Comparison of ENCODE assay signal across 8 cellular contexts in the genomic region with DNA sequence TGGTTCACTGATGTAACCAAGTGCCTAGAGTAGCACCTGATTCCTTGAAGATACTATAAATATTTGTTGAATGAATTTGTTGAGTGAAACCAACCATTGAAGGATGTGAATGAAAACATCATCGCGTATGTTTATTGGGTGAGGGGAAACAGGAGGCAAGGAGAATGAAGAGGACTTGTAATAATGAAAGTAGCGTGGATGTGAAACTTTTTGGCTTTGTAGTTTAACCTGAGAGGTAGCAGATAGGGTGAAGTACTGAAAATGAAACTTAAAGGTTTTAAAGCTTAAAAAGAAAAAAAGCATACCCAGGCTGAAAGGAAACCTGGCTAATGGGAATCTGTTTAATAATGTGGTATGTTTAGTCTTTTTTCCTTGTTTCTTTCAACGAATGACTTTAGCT. TPM values are rescaled to one million over a fixed set of nuclear protein-coding genes. Genes with fewer than 3 reads are reported as not detected.
DNase-seq lines count a peak whose midpoint lies in the region; ATAC-seq and TF ChIP-seq lines count a peak whose summit lies in the region.

No MANE protein-coding gene starts in this region.

- H3K9me3 ChIP-seq in KOPT-K1 (ENCODE audit: insufficient read depth, low read length, poor library complexity, severe bottlenecking) (no peaks in the 10 kb centered on the region), adrenal gland (replicated peaks in 1 of 3) (no peaks in the 10 kb centered on the region)

- no peak for TF ChIP-seq POLR2A in adrenal gland (IDR thresholded peaks at IDR 0.05)

- H3K4me1 ChIP-seq in adrenal gland (replicated peaks in 1 of 2): peaks cover 19 to 43% of the 10 kb centered on the region in 2 donors

- WGBS in adrenal gland, 4 donors: 62 to 69% (median 67%) methylated on average over 4 of the region's 4 CpGs

- H3K36me3 ChIP-seq in KOPT-K1 (ENCODE audit: insufficient read depth, low read length) (no peaks in the 10 kb centered on the region), adrenal gland (replicated peaks in 1 of 2) (no peaks in the 10 kb centered on the region)

- no peak overlapping the region for H3K4me3 Mint-ChIP-seq in activated naive CD4-positive, alpha-beta T cell treated with anti-CD3 and anti-CD28 coated beads for 36 hours
- H3K4me3 Mint-ChIP-seq in stimulated activated memory B cell treated with anti-CD40 and anti-IgM and Interleukin-4, amounts not matched to agents 10 μg/mL and 1 μg/mL and 100 μg/mL, for 72 hours: peak overlapping the region; percentile 27

- H3K9me3 Mint-ChIP-seq in activated naive CD4-positive, alpha-beta T cell treated with anti-CD3 and anti-CD28 coated beads for 36 hours: no peaks in the 10 kb centered on the region
- no peaks in the 10 kb centered on the region for H3K9me3 Mint-ChIP-seq in stimulated activated memory B cell treated with anti-CD40 and anti-IgM and Interleukin-4, amounts not matched to agents 10 μg/mL and 1 μg/mL and 100 μg/mL, for 72 hours

- no peaks in the 10 kb centered on the region for H3K27me3 ChIP-seq in adrenal gland

- no peaks in the 10 kb centered on the region for H3K27me3 Mint-ChIP-seq in activated naive CD4-positive, alpha-beta T cell treated with anti-CD3 and anti-CD28 coated beads for 36 hours (ENCODE audit: low read depth)
- no peaks in the 10 kb centered on the region for H3K27me3 Mint-ChIP-seq in stimulated activated memory B cell treated with anti-CD40 and anti-IgM and Interleukin-4, amounts not matched to agents 10 μg/mL and 1 μg/mL and 100 μg/mL, for 72 hours

- peak overlapping the region; percentile 11 for H3K27ac Mint-ChIP-seq in activated naive CD4-positive, alpha-beta T cell treated with anti-CD3 and anti-CD28 coated beads for 36 hours
- H3K27ac Mint-ChIP-seq in stimulated activated memory B cell treated with anti-CD40 and anti-IgM and Interleukin-4, amounts not matched to agents 10 μg/mL and 1 μg/mL and 100 μg/mL, for 72 hours: peak overlapping the region; percentile 83

- peak; percentile 64 for ATAC-seq in HG02623 (IDR thresholded peaks at IDR 0.05; ENCODE audit: unreplicated experiment)
- ATAC-seq in stimulated activated memory B cell treated with anti-CD40 and anti-IgM and Interleukin-4, amounts not matched to agents 10 μg/mL and 1 μg/mL and 100 μg/mL, for 72 hours: peak; percentile 80

- TF ChIP-seq CTCF in adrenal gland (IDR thresholded peaks at IDR 0.05): no peak

- H3K4me1 Mint-ChIP-seq in activated naive CD4-positive, alpha-beta T cell treated with anti-CD3 and anti-CD28 coated beads for 36 hours (ENCODE audit: low read depth): peaks cover 74% of the 10 kb centered on the region
- H3K4me1 Mint-ChIP-seq in stimulated activated memory B cell treated with anti-CD40 and anti-IgM and Interleukin-4, amounts not matched to agents 10 μg/mL and 1 μg/mL and 100 μg/mL, for 72 hours: peaks cover 71% of the 10 kb centered on the region

- intact Hi-C loops in activated naive CD4-positive, alpha-beta T cell treated with anti-CD3 and anti-CD28 coated beads for 36 hours (cut with micrococcal nuclease): loop anchor here (1.0 to 5.0 kb wide), 11 partner anchors 8 to 1049 kb away; a partner anchor contains a TSS
- intact Hi-C loops in adrenal gland (cut with DNase I): no loop called here

- DNase-seq in activated naive CD4-positive, alpha-beta T cell treated with anti-CD3 and anti-CD28 coated beads for 36 hours: no peak
- DNase-seq in activated naive CD4-positive, alpha-beta T cell treated with Interleukin-2 at 50 U/mL for 16 hours: no peak
- DNase-seq in pons (ENCODE audit: low spot score) (no peak), HK-2 (ENCODE audit: unreplicated experiment) (no peak), adrenal gland (no peak)

- no peak overlapping the region for H3K4me3 ChIP-seq in adrenal gland

- peaks cover 2% of the 10 kb centered on the region for H3K36me3 Mint-ChIP-seq in activated naive CD4-positive, alpha-beta T cell treated with anti-CD3 and anti-CD28 coated beads for 36 hours (ENCODE audit: low read depth)
- H3K36me3 Mint-ChIP-seq in stimulated activated memory B cell treated with anti-CD40 and anti-IgM and Interleukin-4, amounts not matched to agents 10 μg/mL and 1 μg/mL and 100 μg/mL, for 72 hours: no peaks in the 10 kb centered on the region

- CTCF ChIA-PET in activated naive CD4-positive, alpha-beta T cell treated with anti-CD3 and anti-CD28 coated beads for 36 hours (lab: Charles Lee): interaction anchor here (0.9 kb wide), 1 partner anchor 101 kb away, joined by 3 read pairs; no protein-coding TSS in a partner anchor

- H3K27ac ChIP-seq in KOPT-K1 (ENCODE audit: low read depth, low read length, poor library complexity, severe bottlenecking) (peak overlapping the region; percentile 46), adrenal gland (no peak overlapping the region)

RNA-seq across cellular contexts. Expression of a gene that starts 5.2 kb away (rescaled TPM):
- total RNA-seq in activated naive CD4-positive, alpha-beta T cell treated with anti-CD3 and anti-CD28 coated beads for 36 hours: 10 to 100 TPM; 31.2 to 32.1 TPM
- total RNA-seq in adrenal gland: 10 to 100 TPM; 30.4 to 87.0 (median 55.5) TPM
- 10 to 100 TPM; 18.3 to 67.9 (median 19.9) TPM for polyA plus RNA-seq in adrenal gland
